ENCODE assay signal across 20 cellular contexts in the genomic region with DNA sequence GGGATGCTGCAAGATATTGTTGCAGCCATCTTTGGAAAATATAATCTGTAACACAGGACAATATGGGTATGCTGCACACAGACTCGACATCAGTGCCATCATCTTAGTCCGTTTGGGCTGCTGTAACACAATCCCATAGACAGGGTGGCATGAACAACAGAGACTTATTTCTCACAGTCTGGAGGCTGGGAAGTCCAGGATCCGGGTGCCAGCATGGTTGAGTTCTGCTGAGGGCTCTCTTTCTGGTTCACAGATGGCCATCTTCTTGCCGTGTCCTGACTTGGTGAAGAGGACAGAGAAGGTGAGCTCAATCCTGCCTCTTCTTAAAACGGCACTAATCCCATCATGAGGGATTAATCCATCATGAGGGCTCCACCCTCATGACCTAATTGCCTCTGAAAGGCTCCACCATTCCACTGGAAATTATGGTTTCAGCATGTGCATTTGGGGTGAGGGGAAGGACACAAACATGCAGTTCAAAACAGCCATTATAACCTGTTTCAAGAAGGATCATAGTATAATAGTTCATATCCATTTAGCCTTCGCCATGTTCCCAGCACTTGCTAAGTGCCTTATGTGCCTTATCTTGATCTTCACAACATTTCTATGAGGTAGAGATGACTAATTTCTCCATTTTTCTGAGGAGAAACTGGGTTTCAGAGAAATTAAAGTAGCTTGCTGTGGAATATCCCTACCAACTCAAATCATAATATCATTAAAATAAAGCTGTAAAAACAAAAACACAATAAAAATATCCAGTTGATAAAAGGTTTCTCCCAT.
"Had no signal": no experiment of that assay in that cellular context is flagged by ENCODE, and none has a peak within 500 bp of the region (broad histone marks: within the 10 kb centered on the region; RNA-seq: fewer than 3 reads in every experiment).

No MANE protein-coding gene starts in this region.

- H3K4me3 Mint-ChIP-seq: naive B cell; nephron progenitor cell; stimulated activated memory B cell treated with anti-CD40 and anti-IgM and Interleukin-4, amounts not matched to agents 10 μg/mL and 1 μg/mL and 100 μg/mL, for 72 hours; stimulated activated naive CD8-positive, alpha-beta T cell treated with anti-CD3 and anti-CD28 coated beads, Interleukin-15, Interleukin-2, amounts not matched to agents 100 ng/mL and 50 ng/mL, for 24 hours had no signal

- H3K4me1 Mint-ChIP-seq: naive B cell; stimulated activated memory B cell treated with anti-CD40 and anti-IgM and Interleukin-4, amounts not matched to agents 10 μg/mL and 1 μg/mL and 100 μg/mL, for 72 hours had no signal

- H3K27ac Mint-ChIP-seq: naive B cell; nephron progenitor cell; stimulated activated memory B cell treated with anti-CD40 and anti-IgM and Interleukin-4, amounts not matched to agents 10 μg/mL and 1 μg/mL and 100 μg/mL, for 72 hours; stimulated activated naive CD8-positive, alpha-beta T cell treated with anti-CD3 and anti-CD28 coated beads, Interleukin-15, Interleukin-2, amounts not matched to agents 100 ng/mL and 50 ng/mL, for 24 hours had no signal

- DNase-seq: effector memory CD4-positive, alpha-beta T cell; gastrocnemius medialis; islet precursor cell; left cardiac atrium; left ventricle myocardium inferior; mesenchymal stem cell; naive B cell; nephron progenitor cell; psoas muscle; spleen; stimulated activated CD4-positive, alpha-beta T cell treated with anti-CD3 and anti-CD28 coated beads, Interleukin-15, amount 100 ng/mL, for 24 hours; stimulated activated CD4-positive, alpha-beta T cell treated with anti-CD3 and anti-CD28 coated beads, Interleukin-1b, Interleukin-23, amount 100 ng/mL, for 48 hours; stimulated activated CD4-positive, alpha-beta T cell treated with anti-CD3 and anti-CD28 coated beads, Interleukin-4, amount 100 ng/mL, for 24 hours; tibial artery; upper lobe of right lung had no signal

- H3K27me3 ChIP-seq: gastrocnemius medialis, neutrophil, spleen, tibial artery, upper lobe of right lung, vagina had no signal

- H3K27ac ChIP-seq: gastrocnemius medialis, left ventricle myocardium inferior, neutrophil, psoas muscle, spleen, tibial artery, upper lobe of right lung, vagina had no signal

- H3K36me3 Mint-ChIP-seq: naive B cell; stimulated activated memory B cell treated with anti-CD40 and anti-IgM and Interleukin-4, amounts not matched to agents 10 μg/mL and 1 μg/mL and 100 μg/mL, for 72 hours had no signal

- H3K4me1 ChIP-seq: gastrocnemius medialis, psoas muscle, upper lobe of right lung, vagina had no signal

- H3K36me3 ChIP-seq: gastrocnemius medialis, left ventricle myocardium inferior, neutrophil, spleen, tibial artery, upper lobe of right lung, vagina had no signal

- H3K4me3 ChIP-seq: gastrocnemius medialis, left ventricle myocardium inferior, lung, psoas muscle, spleen, tibial artery, upper lobe of right lung, vagina had no signal

- H3K27me3 Mint-ChIP-seq: naive B cell had no signal

- H3K9me3 Mint-ChIP-seq: naive B cell; nephron progenitor cell; stimulated activated memory B cell treated with anti-CD40 and anti-IgM and Interleukin-4, amounts not matched to agents 10 μg/mL and 1 μg/mL and 100 μg/mL, for 72 hours; stimulated activated naive CD8-positive, alpha-beta T cell treated with anti-CD3 and anti-CD28 coated beads, Interleukin-15, Interleukin-2, amounts not matched to agents 100 ng/mL and 50 ng/mL, for 24 hours had no signal

- H3K9me3 ChIP-seq: gastrocnemius medialis, left ventricle myocardium inferior, neutrophil, psoas muscle, spleen, tibial artery, upper lobe of right lung, vagina had no signal
